Comparison of ENCODE assay signal across 8 cellular contexts in genomic region chr1:43853161-43853921, GRCh38.
DNase-seq lines count a peak whose midpoint lies in the region; ATAC-seq and TF ChIP-seq lines count a peak whose summit lies in the region.

No MANE protein-coding gene starts in this region.

- DNase-seq in NCI-H226, result peak; percentile 56
- peak; percentile 50 for DNase-seq in astrocyte of the cerebellum (ENCODE audit: low read depth)
- peak in 6 of 10 donors; percentile 6 to 39 (median 22) for DNase-seq in naive thymus-derived CD8-positive, alpha-beta T cell
- DNase-seq in NK-92 (lab: John Stamatoyannopoulos, UW; ENCODE audit: unreplicated experiment), result no peak
- DNase-seq in chondrocyte (ENCODE audit: low spot score), result no peak

- POLR2A ChIA-PET in naive thymus-derived CD8-positive, alpha-beta T cell (lab: Charles Lee), result no interaction called here

- H3K4me1 ChIP-seq in BLaER1 treated with 17β-estradiol and CSF1 and Interleukin-3, amounts not matched to agents 10 nM and 100 nM, result peaks cover 27 to 68% (median 61%) of the 10 kb centered on the region in 10 experiments

- peak overlapping the region in 1 of 10 experiments; percentile 12; a peak in 2 of 20 replicates for H3K4me3 ChIP-seq in BLaER1 treated with 17β-estradiol and CSF1 and Interleukin-3, amounts not matched to agents 10 nM and 100 nM
- H3K4me3 ChIP-seq in astrocyte of the cerebellum (ENCODE audit: low read depth, low read length), result no peak overlapping the region

- ATAC-seq in GM21423 (IDR thresholded peaks at IDR 0.05; ENCODE audit: unreplicated experiment), result peak; percentile 59
- peak in 1 of 2 donors; percentile 59 for ATAC-seq in naive thymus-derived CD8-positive, alpha-beta T cell
- ATAC-seq in GM18505 (IDR thresholded peaks at IDR 0.05; ENCODE audit: unreplicated experiment), result no peak

- no peak for TF ChIP-seq CTCF in astrocyte of the cerebellum (IDR thresholded peaks at IDR 0.05; ENCODE audit: low read depth, low read length, missing control alignments)
- no peak for TF ChIP-seq CTCF in chondrocyte (IDR thresholded peaks at IDR 0.05)

- H3K4me1 Mint-ChIP-seq in naive thymus-derived CD8-positive, alpha-beta T cell, result peaks cover 13 to 31% (median 26%) of the 10 kb centered on the region in 4 donors
- peaks cover 23% of the 10 kb centered on the region for H3K4me1 Mint-ChIP-seq in chondrocyte (ENCODE audit: low read depth)

- no peaks in the 10 kb centered on the region for H3K27me3 Mint-ChIP-seq in naive thymus-derived CD8-positive, alpha-beta T cell
- no peaks in the 10 kb centered on the region for H3K27me3 Mint-ChIP-seq in chondrocyte (ENCODE audit: low read depth)

- H3K9ac ChIP-seq in BLaER1 treated with 17β-estradiol and CSF1 and Interleukin-3, amounts not matched to agents 10 nM and 100 nM, result peak overlapping the region in 1 of 11 experiments; percentile 16; a peak in 1 of 22 replicates

- peaks cover 0 to 2% (median 0%) of the 10 kb centered on the region in 9 donors for H3K9me3 Mint-ChIP-seq in naive thymus-derived CD8-positive, alpha-beta T cell
- H3K9me3 Mint-ChIP-seq in chondrocyte (ENCODE audit: low read depth), result peaks cover 4% of the 10 kb centered on the region

- H3K4me2 ChIP-seq in BLaER1 treated with 17β-estradiol and CSF1 and Interleukin-3, amounts not matched to agents 10 nM and 100 nM, result peak overlapping the region; percentile 42 to 85 (median 76)

- in situ Hi-C loops in astrocyte of the cerebellum (cut with HindIII; ENCODE audit: low sequenced_read_pairs), result no loop called here

- H3K27me3 ChIP-seq in BLaER1 treated with 17β-estradiol and CSF1 and Interleukin-3, amounts not matched to agents 10 nM and 100 nM, result no peaks in the 10 kb centered on the region

- H3K36me3 Mint-ChIP-seq in naive thymus-derived CD8-positive, alpha-beta T cell, result peaks cover 7 to 18% (median 14%) of the 10 kb centered on the region in 3 donors
- peaks cover 23% of the 10 kb centered on the region for H3K36me3 Mint-ChIP-seq in chondrocyte (ENCODE audit: low read depth)

- peak overlapping the region in 8 of 11 experiments; percentile 25 to 70 (median 62); a peak in 16 of 22 replicates for H3K27ac ChIP-seq in BLaER1 treated with 17β-estradiol and CSF1 and Interleukin-3, amounts not matched to agents 10 nM and 100 nM

- TF ChIP-seq POLR2A in GM18505 (IDR thresholded peaks at IDR 0.05; ENCODE audit: borderline replicate concordance, extremely low read depth, insufficient read depth, insufficient read length), result no peak

- peaks cover 0 to 42% (median 21%) of the 10 kb centered on the region in 11 experiments; a peak in 18 of 22 replicates for H3K36me3 ChIP-seq in BLaER1 treated with 17β-estradiol and CSF1 and Interleukin-3, amounts not matched to agents 10 nM and 100 nM

- H3K4me3 Mint-ChIP-seq in naive thymus-derived CD8-positive, alpha-beta T cell, result peak overlapping the region in 1 of 10 donors; percentile 7
- H3K4me3 Mint-ChIP-seq in chondrocyte (ENCODE audit: unreplicated experiment), result no peak overlapping the region

- peak overlapping the region in 1 of 10 donors; percentile 26 for H3K27ac Mint-ChIP-seq in naive thymus-derived CD8-positive, alpha-beta T cell
- no peak overlapping the region for H3K27ac Mint-ChIP-seq in chondrocyte (ENCODE audit: unreplicated experiment)

- peaks cover 0 to 18% (median 11%) of the 10 kb centered on the region in 11 experiments; a peak in 10 of 22 replicates for H3K9me3 ChIP-seq in BLaER1 treated with 17β-estradiol and CSF1 and Interleukin-3, amounts not matched to agents 10 nM and 100 nM (replicated peaks in 1 of 11)

- no peaks in the 10 kb centered on the region for H4K20me1 ChIP-seq in BLaER1 treated with 17β-estradiol and CSF1 and Interleukin-3, amounts not matched to agents 10 nM and 100 nM

Comparison
In these comparisons a context has a peak if more than half of its experiments do, and no peak if none do; other contexts are left out.
1. DNase-seq: peak in NCI-H226 (single experiment), astrocyte of the cerebellum (single experiment) and naive thymus-derived CD8-positive, alpha-beta T cell (6 of 10); none in NK-92 (single experiment) and chondrocyte (single experiment).